1 cellular context compared by ENCODE assay signal in genomic region chr17:44200478-44201155, GRCh38.
TF ChIP-seq lines count a peak whose summit lies in the region.

No MANE protein-coding gene starts in this region.

TF ChIP-seq in K562, 482 proteins besides CTCF, POLR2A, EP300 and RAD21 (continued from another document and continues in another):
- 0 out of 2 replicates have a peak, but pooled peaks have one; percentile 35 for TF ChIP-seq ZBTB40 (IDR thresholded peaks at IDR 0.05)
- no peak for TF ChIP-seq ZBTB40 (CRISPR knock-in tag; IDR thresholded peaks at IDR 0.05)
- no peak for TF ChIP-seq ZNF165 (CRISPR knock-in tag; IDR thresholded peaks at IDR 0.05; ENCODE audit: borderline replicate concordance)
- TF ChIP-seq RBM39 (optimal IDR thresholded peaks at IDR 0.05; ENCODE audit: low read depth, low read length) = no peak
- no peak for TF ChIP-seq FOXA1 (IDR thresholded peaks at IDR 0.05; ENCODE audit: borderline replicate concordance)
- TF ChIP-seq ZNF77 (CRISPR knock-in tag; IDR thresholded peaks at IDR 0.05) = no peak
- TF ChIP-seq ZNF347 (CRISPR knock-in tag; IDR thresholded peaks at IDR 0.05; ENCODE audit: low read depth) = no peak
- TF ChIP-seq SMARCB1 (IDR thresholded peaks at IDR 0.05; ENCODE audit: insufficient read length, low read depth) = no peak
- TF ChIP-seq, protein P1, sequence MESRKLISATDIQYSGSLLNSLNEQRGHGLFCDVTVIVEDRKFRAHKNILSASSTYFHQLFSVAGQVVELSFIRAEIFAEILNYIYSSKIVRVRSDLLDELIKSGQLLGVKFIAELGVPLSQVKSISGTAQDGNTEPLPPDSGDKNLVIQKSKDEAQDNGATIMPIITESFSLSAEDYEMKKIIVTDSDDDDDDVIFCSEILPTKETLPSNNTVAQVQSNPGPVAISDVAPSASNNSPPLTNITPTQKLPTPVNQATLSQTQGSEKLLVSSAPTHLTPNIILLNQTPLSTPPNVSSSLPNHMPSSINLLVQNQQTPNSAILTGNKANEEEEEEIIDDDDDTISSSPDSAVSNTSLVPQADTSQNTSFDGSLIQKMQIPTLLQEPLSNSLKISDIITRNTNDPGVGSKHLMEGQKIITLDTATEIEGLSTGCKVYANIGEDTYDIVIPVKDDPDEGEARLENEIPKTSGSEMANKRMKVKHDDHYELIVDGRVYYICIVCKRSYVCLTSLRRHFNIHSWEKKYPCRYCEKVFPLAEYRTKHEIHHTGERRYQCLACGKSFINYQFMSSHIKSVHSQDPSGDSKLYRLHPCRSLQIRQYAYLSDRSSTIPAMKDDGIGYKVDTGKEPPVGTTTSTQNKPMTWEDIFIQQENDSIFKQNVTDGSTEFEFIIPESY (CRISPR knock-in tag; IDR thresholded peaks at IDR 0.05) = no peak
- TF ChIP-seq EHMT2 (IDR thresholded peaks at IDR 0.05) = no peak
- TF ChIP-seq KHSRP (IDR thresholded peaks at IDR 0.05) = no peak
- no peak for TF ChIP-seq MCM7 (IDR thresholded peaks at IDR 0.05)
- TF ChIP-seq, protein P2, sequence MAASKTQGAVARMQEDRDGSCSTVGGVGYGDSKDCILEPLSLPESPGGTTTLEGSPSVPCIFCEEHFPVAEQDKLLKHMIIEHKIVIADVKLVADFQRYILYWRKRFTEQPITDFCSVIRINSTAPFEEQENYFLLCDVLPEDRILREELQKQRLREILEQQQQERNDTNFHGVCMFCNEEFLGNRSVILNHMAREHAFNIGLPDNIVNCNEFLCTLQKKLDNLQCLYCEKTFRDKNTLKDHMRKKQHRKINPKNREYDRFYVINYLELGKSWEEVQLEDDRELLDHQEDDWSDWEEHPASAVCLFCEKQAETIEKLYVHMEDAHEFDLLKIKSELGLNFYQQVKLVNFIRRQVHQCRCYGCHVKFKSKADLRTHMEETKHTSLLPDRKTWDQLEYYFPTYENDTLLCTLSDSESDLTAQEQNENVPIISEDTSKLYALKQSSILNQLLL (CRISPR knock-in tag; IDR thresholded peaks at IDR 0.05; ENCODE audit: borderline replicate concordance) = no peak
- TF ChIP-seq NFYB (IDR thresholded peaks at IDR 0.05; ENCODE audit: extremely low read depth, insufficient read length) = no peak
- TF ChIP-seq BRF2 (IDR thresholded peaks at IDR 0.05; ENCODE audit: borderline replicate concordance, insufficient read depth, insufficient read length) = no peak
- TF ChIP-seq MTA2 (IDR thresholded peaks at IDR 0.05; ENCODE audit: low read depth) = no peak
- TF ChIP-seq ID3 (CRISPR knock-in tag; IDR thresholded peaks at IDR 0.05) = no peak
- no peak for TF ChIP-seq ID3 (tag; IDR thresholded peaks at IDR 0.05)
- TF ChIP-seq TCF7 (IDR thresholded peaks at IDR 0.05; ENCODE audit: borderline replicate concordance) = no peak
- no peak for TF ChIP-seq SETDB1 (IDR thresholded peaks at IDR 0.05; ENCODE audit: low read length)
- no peak for TF ChIP-seq ZNF431 (CRISPR knock-in tag; IDR thresholded peaks at IDR 0.05)
- no peak for TF ChIP-seq GTF2F1 (IDR thresholded peaks at IDR 0.05; ENCODE audit: low read depth, low read length)
- TF ChIP-seq NCOR1 (IDR thresholded peaks at IDR 0.05) = no peak
- no peak for TF ChIP-seq CTBP1 (IDR thresholded peaks at IDR 0.05; ENCODE audit: borderline replicate concordance)
- no peak for TF ChIP-seq ZC3H11A (IDR thresholded peaks at IDR 0.05; ENCODE audit: low read depth, low read length)
- TF ChIP-seq, protein P3, sequence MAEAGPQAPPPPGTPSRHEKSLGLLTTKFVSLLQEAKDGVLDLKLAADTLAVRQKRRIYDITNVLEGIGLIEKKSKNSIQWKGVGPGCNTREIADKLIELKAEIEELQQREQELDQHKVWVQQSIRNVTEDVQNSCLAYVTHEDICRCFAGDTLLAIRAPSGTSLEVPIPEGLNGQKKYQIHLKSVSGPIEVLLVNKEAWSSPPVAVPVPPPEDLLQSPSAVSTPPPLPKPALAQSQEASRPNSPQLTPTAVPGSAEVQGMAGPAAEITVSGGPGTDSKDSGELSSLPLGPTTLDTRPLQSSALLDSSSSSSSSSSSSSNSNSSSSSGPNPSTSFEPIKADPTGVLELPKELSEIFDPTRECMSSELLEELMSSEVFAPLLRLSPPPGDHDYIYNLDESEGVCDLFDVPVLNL (CRISPR knock-in tag; IDR thresholded peaks at IDR 0.05; ENCODE audit: low read depth) = no peak
- TF ChIP-seq FOSL1 (tag; conservative IDR thresholded peaks at IDR 0.05) = no peak
- TF ChIP-seq ZNF644 (tag; IDR thresholded peaks at IDR 0.05; ENCODE audit: low read depth) = no peak
- TF ChIP-seq MTF1 (CRISPR knock-in tag; IDR thresholded peaks at IDR 0.05; ENCODE audit: borderline replicate concordance) = no peak
- no peak for TF ChIP-seq TBL1XR1 (IDR thresholded peaks at IDR 0.05; ENCODE audit: low read length in 2 of 2)
- TF ChIP-seq, protein P4, sequence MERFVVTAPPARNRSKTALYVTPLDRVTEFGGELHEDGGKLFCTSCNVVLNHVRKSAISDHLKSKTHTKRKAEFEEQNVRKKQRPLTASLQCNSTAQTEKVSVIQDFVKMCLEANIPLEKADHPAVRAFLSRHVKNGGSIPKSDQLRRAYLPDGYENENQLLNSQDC (CRISPR knock-in tag; IDR thresholded peaks at IDR 0.05) = no peak
- no peak for TF ChIP-seq ZNF318 (IDR thresholded peaks at IDR 0.05; ENCODE audit: borderline replicate concordance in 1 of 2, low read depth in 1 of 2)
- no peak for TF ChIP-seq ZBTB8A (IDR thresholded peaks at IDR 0.05; ENCODE audit: partially characterized antibody)
- TF ChIP-seq SNRNP70 (optimal IDR thresholded peaks at IDR 0.05; ENCODE audit: low read depth, low read length) = no peak
- no peak for TF ChIP-seq FOXJ2 (tag; IDR thresholded peaks at IDR 0.05)
